25 cellular contexts compared by ENCODE assay signal in genomic region chr11:9172394-9172793, GRCh38.
"Had no signal": no experiment of that assay in that cellular context is flagged by ENCODE, and none has a peak within 500 bp of the region (broad histone marks: within the 10 kb centered on the region; RNA-seq: fewer than 3 reads in every experiment).

No MANE protein-coding gene starts in this region.

- H3K27me3 Mint-ChIP-seq: activated CD4-positive, alpha-beta T cell treated with anti-CD3 and anti-CD28 coated beads, Interleukin-2, amount 10 ng/mL, durations not matched to agents 7 days and 5 days; activated CD8-positive, alpha-beta T cell treated with anti-CD3 and anti-CD28 coated beads for 36 hours; activated naive CD4-positive, alpha-beta T cell treated with anti-CD3 and anti-CD28 coated beads, Interleukin-2, amount 50 U/mL, for 24 hours; memory B cell; type B pancreatic cell had no signal

- H3K9me3 Mint-ChIP-seq: activated CD8-positive, alpha-beta T cell treated with anti-CD3 and anti-CD28 coated beads for 36 hours; activated naive CD4-positive, alpha-beta T cell treated with anti-CD3 and anti-CD28 coated beads, Interleukin-2, amount 50 U/mL, for 24 hours; brain; memory B cell; nephron; type B pancreatic cell had no signal

- H3K27me3 ChIP-seq: esophagus muscularis mucosa, gastrocnemius medialis, neutrophil, ovary, right atrium auricular region, spleen had no signal

- DNase-seq: activated CD4-positive, alpha-beta T cell treated with anti-CD3 and anti-CD28 coated beads, Interleukin-2, amount 10 ng/mL, durations not matched to agents 7 days and 5 days; activated CD4-positive, CD25-positive, alpha-beta regulatory T cell treated with anti-CD3 and anti-CD28 coated beads, Interleukin-2, amount 50 U/mL, for 72 hours; activated CD8-positive, alpha-beta T cell treated with anti-CD3 and anti-CD28 coated beads for 36 hours; activated gamma-delta T cell treated with Interleukin-2 at 50 U/mL for 16 hours; anterior cingulate cortex; dermis blood vessel endothelial cell; effector CD8-positive, alpha-beta T cell; gastrocnemius medialis; hippocampal formation; ovary; spleen; stimulated activated CD4-positive, alpha-beta T cell treated with anti-CD3 and anti-CD28 coated beads, Interleukin-4, amount 100 ng/mL, for 1 hour; stimulated activated naive CD4-positive, alpha-beta T cell; WERI-Rb-1 had no signal

- H3K9me3 ChIP-seq: esophagus muscularis mucosa, gastrocnemius medialis, neutrophil, ovary, prostate gland, right atrium auricular region, spleen, thoracic aorta had no signal

- H3K4me3 ChIP-seq: esophagus muscularis mucosa, gastrocnemius medialis, ovary, prostate gland, right atrium auricular region, spleen, thoracic aorta had no signal

- ATAC-seq: activated CD8-positive, alpha-beta T cell treated with anti-CD3 and anti-CD28 coated beads for 36 hours; gastrocnemius medialis had no signal

- H3K27ac Mint-ChIP-seq: activated CD8-positive, alpha-beta T cell treated with anti-CD3 and anti-CD28 coated beads for 36 hours; activated naive CD4-positive, alpha-beta T cell treated with anti-CD3 and anti-CD28 coated beads, Interleukin-2, amount 50 U/mL, for 24 hours; activated T-helper 1 cell treated with anti-CD3 and anti-CD28 coated beads, Interleukin-12 subunit alpha, Interleukin-12 subunit beta, Interleukin-2, Interleukin-4 antibody, amounts not matched to agents 30 ng/mL and 10 ng/mL and 1 ng/mL, durations not matched to agents 14 hours and 24 hours and 36 hours; memory B cell; type B pancreatic cell had no signal

- H3K36me3 ChIP-seq: ovary, prostate gland had no signal

- H3K27ac ChIP-seq: esophagus muscularis mucosa, gastrocnemius medialis, neutrophil, ovary, prostate gland, right atrium auricular region, spleen, thoracic aorta, WERI-Rb-1 had no signal

- H3K4me3 Mint-ChIP-seq: activated CD4-positive, alpha-beta T cell treated with anti-CD3 and anti-CD28 coated beads, Interleukin-2, amount 10 ng/mL, durations not matched to agents 7 days and 5 days; activated CD8-positive, alpha-beta T cell treated with anti-CD3 and anti-CD28 coated beads for 36 hours; activated naive CD4-positive, alpha-beta T cell treated with anti-CD3 and anti-CD28 coated beads, Interleukin-2, amount 50 U/mL, for 24 hours; activated T-helper 1 cell treated with anti-CD3 and anti-CD28 coated beads, Interleukin-12 subunit alpha, Interleukin-12 subunit beta, Interleukin-2, Interleukin-4 antibody, amounts not matched to agents 30 ng/mL and 10 ng/mL and 1 ng/mL, durations not matched to agents 14 hours and 24 hours and 36 hours; brain; memory B cell; nephron; type B pancreatic cell had no signal

- H3K4me1 Mint-ChIP-seq: brain, memory B cell had no signal

- H3K4me1 ChIP-seq: esophagus muscularis mucosa, prostate gland, right atrium auricular region had no signal
